8 cellular contexts compared by ENCODE assay signal in the genomic region with DNA sequence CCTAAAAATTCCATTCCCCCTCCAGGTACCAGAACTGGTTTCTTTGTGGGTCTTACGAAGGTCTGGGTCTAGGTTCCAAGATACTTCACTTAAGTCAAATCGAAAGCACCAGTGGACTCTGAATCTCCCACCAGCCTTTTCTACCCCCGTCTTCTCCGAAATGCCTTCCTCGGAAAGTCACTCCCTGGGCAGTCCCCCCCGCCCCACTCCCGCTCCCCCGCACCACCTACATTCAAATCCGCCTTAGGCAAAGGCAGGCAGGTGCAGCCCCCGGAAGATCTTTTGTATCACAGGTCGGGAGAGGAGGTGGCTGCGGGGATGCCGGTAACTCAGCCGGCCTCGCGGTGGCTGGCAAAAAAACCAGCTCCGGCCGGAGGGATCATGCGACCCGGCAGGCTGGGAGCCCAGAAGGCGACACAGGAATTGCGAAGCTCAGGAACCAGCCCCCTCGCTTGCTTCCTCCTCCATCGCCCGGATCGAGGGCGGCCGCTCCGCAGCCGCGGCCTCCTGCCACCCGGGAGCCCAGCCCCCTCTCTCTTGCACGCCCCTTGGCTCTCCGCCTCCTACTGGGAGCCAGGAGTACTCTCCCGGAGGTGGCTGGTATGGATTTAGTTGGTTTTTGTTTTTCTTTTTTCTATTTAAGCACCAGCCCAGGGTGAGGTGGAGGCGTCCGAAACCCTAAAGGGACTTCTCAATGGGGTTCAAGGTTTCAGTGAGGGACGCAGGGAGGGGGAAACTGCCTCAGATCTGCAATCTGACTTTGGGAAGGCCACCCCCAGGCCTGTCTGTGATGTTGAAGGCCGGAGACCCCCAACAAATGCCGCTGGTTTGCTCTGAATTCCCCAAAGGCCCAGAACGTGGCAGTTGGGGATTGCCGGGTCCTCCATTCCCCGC. TPM values are rescaled to one million over a fixed set of nuclear protein-coding genes. Genes with fewer than 3 reads are reported as not detected.
DNase-seq lines count a peak whose midpoint lies in the region; ATAC-seq, FAIRE-seq and TF ChIP-seq lines count a peak whose summit lies in the region.

Gene BCL2L1, minus strand, starts transcription at position 481 of the 894 bp plus-strand sequence. CDS start 650 bp downstream, outside the sequence.

- ATAC-seq in HG02885 (IDR thresholded peaks at IDR 0.05; ENCODE audit: poor library complexity, unreplicated experiment), result peak; percentile 20

- no peak for FAIRE-seq in GM19239 (lab: Jason Lieb, UNC)

- H3K4me3 ChIP-seq in kidney epithelial cell (ENCODE audit: low read depth, low read length), result peak within 1 kb of the TSS; percentile 75

- H3K36me3 Mint-ChIP-seq in chondrocyte (ENCODE audit: low read depth), result peaks cover 19% of the 10 kb centered on the region

- no peaks in the 10 kb centered on the region for H3K9me3 Mint-ChIP-seq in chondrocyte (ENCODE audit: low read depth)

- H3K27me3 Mint-ChIP-seq in chondrocyte (ENCODE audit: low read depth), result no peaks in the 10 kb centered on the region

- H3K27me3 ChIP-seq in kidney epithelial cell (ENCODE audit: control insufficient read depth, insufficient read depth, low read length), result no peaks in the 10 kb centered on the region

- peaks cover 59% of the 10 kb centered on the region for H3K4me1 Mint-ChIP-seq in chondrocyte (ENCODE audit: low read depth)

- H3K4me3 Mint-ChIP-seq in chondrocyte (ENCODE audit: unreplicated experiment), result peak within 1 kb of the TSS; percentile 92

- peak within 1 kb of the TSS; percentile 99 for H3K27ac Mint-ChIP-seq in chondrocyte (ENCODE audit: unreplicated experiment)

- DNase-seq in ELF-1 (ENCODE audit: low read depth, low spot score) (peak; percentile 89), NCI-H345 treated with DMSO at 0.1 percent for 48 hours (lab: John Stamatoyannopoulos, UW; ENCODE audit: unreplicated experiment) (peak; percentile 88), chondrocyte (ENCODE audit: low spot score) (no peak), kidney epithelial cell (ENCODE audit: low read depth) (no peak), GM19239 (ENCODE audit: insufficient read length, low spot score) (no peak)
- DNase-seq in activated CD4-positive, alpha-beta T cell treated with anti-CD3 and anti-CD28 coated beads for 24 hours (ENCODE audit: low read depth in 2 of 2), result peak; percentile 66 to 75
- DNase-seq in stimulated activated CD4-positive, alpha-beta T cell treated with anti-CD3 and anti-CD28 coated beads, Interleukin-15, amount 100 ng/mL, for 24 hours, result peak; percentile 89

- peaks cover 7% of the 10 kb centered on the region for H3K36me3 ChIP-seq in kidney epithelial cell (ENCODE audit: control insufficient read depth, insufficient read depth, low read length)

- TF ChIP-seq CTCF in chondrocyte (IDR thresholded peaks at IDR 0.05) (peak; percentile 84), kidney epithelial cell (IDR thresholded peaks at IDR 0.05; ENCODE audit: insufficient read depth, low read length, poor library complexity, severe bottlenecking) (peak; percentile 72)

RNA-seq across cellular contexts. Expression of gene BCL2L1, which starts in this region (rescaled TPM):
- 55.9 to 96.1 TPM (median 90.7 TPM) in 3 replicates for total RNA-seq in chondrocyte
- total RNA-seq in kidney epithelial cell, result 252 and 283 TPM in 2 replicates

Comparison
In these comparisons a context has a peak if more than half of its experiments do, and no peak if none do; other contexts are left out.
1. DNase-seq: peak in ELF-1 (single experiment), NCI-H345 treated with DMSO at 0.1 percent for 48 hours (single experiment), activated CD4-positive, alpha-beta T cell treated with anti-CD3 and anti-CD28 coated beads for 24 hours (2 of 2) and stimulated activated CD4-positive, alpha-beta T cell treated with anti-CD3 and anti-CD28 coated beads, Interleukin-15, amount 100 ng/mL, for 24 hours (single experiment); none in chondrocyte (single experiment), kidney epithelial cell (single experiment) and GM19239 (single experiment).